24 cellular contexts compared by ENCODE assay signal in genomic region chr6:46749731-46750130, GRCh38. TPM values are rescaled to one million over a fixed set of nuclear protein-coding genes. Genes with fewer than 3 reads are reported as not detected.
"Had no signal": no experiment of that assay in that cellular context is flagged by ENCODE, and none has a peak within 500 bp of the region (broad histone marks: within the 10 kb centered on the region; RNA-seq: fewer than 3 reads in every experiment).

No MANE protein-coding gene starts in this region.

- H3K36me3 ChIP-seq: gastrocnemius medialis, lower lobe of right lung, thyroid gland had no signal

- H3K4me3 ChIP-seq: gastrocnemius medialis, lower lobe of right lung, thyroid gland had no signal

- H3K36me3 Mint-ChIP-seq: activated CD4-positive, alpha-beta memory T cell treated with anti-CD3 and anti-CD28 coated beads for 36 hours; activated naive CD8-positive, alpha-beta T cell; mesothelial cell of epicardium had no signal

- H3K27me3 ChIP-seq: gastrocnemius medialis, thyroid gland had no signal

- H3K27ac ChIP-seq: gastrocnemius medialis, lower lobe of right lung, thyroid gland had no signal

- DNase-seq: activated CD4-positive, alpha-beta memory T cell treated with anti-CD3 and anti-CD28 coated beads for 36 hours; activated CD4-positive, alpha-beta T cell treated with anti-CD3 and anti-CD28 coated beads for 4 hours; activated T-cell treated with anti-CD3 and anti-CD28 coated beads for 4 hours; cerebellar nuclear complex; cortex of kidney; gastrocnemius medialis; head of caudate nucleus; left cardiac atrium; lower lobe of right lung; nucleus accumbens; retina; stimulated activated CD4-positive, alpha-beta T cell treated with anti-CD3 and anti-CD28 coated beads, Interleukin-12 subunit alpha, Interleukin-12 subunit beta, amount 100 ng/mL, for 4 hours; stimulated activated CD4-positive, alpha-beta T cell treated with anti-CD3 and anti-CD28 coated beads, Interleukin-1b, Interleukin-23, amount 100 ng/mL, for 48 hours; stimulated activated CD8-positive, alpha-beta memory T cell treated with anti-CD3 and anti-CD28 coated beads, Interleukin-4, amount 100 ng/mL, for 48 hours; stimulated activated naive CD4-positive, alpha-beta T cell treated with Interleukin-2 at 50 U/mL for 16 hours; thyroid gland had no signal

- H3K9me3 ChIP-seq: gastrocnemius medialis, lower lobe of right lung, thyroid gland had no signal

- H3K4me1 Mint-ChIP-seq: mesothelial cell of epicardium had no signal

- H3K4me1 ChIP-seq: gastrocnemius medialis, lower lobe of right lung, thyroid gland had no signal

- H3K27ac Mint-ChIP-seq: activated CD4-positive, alpha-beta memory T cell treated with anti-CD3 and anti-CD28 coated beads for 36 hours; activated naive CD8-positive, alpha-beta T cell; mesothelial cell of epicardium had no signal

- ATAC-seq: gastrocnemius medialis, left cardiac atrium, lower lobe of right lung had no signal

- H3K4me3 Mint-ChIP-seq: activated CD4-positive, alpha-beta memory T cell treated with anti-CD3 and anti-CD28 coated beads for 36 hours; activated naive CD8-positive, alpha-beta T cell; mesothelial cell of epicardium; nephron had no signal

- H3K9me3 Mint-ChIP-seq: activated CD4-positive, alpha-beta memory T cell treated with anti-CD3 and anti-CD28 coated beads for 36 hours; mesothelial cell of epicardium; nephron had no signal

RNA-seq across cellular contexts. Expression of gene ANKRD66, which starts 3.0 kb away (rescaled TPM):
- total RNA-seq: activated CD4-positive, alpha-beta memory T cell treated with anti-CD3 and anti-CD28 coated beads for 36 hours; bronchial epithelial cell; gastrocnemius medialis; left cardiac atrium; mesothelial cell of epicardium; subcutaneous adipose tissue; T-helper 2 cell treated with Interferon-gamma antibody and Interleukin-4, amounts not matched to agents 100 ng/mL and 5 ng/mL, for 36 hours; thyroid gland; urinary bladder had no signal
- polyA plus RNA-seq: esophagus, urinary bladder had no signal

RNA-seq across cellular contexts. Expression of gene PLA2G7, which starts 14.6 kb away (rescaled TPM):
- total RNA-seq: activated CD4-positive, alpha-beta memory T cell treated with anti-CD3 and anti-CD28 coated beads for 36 hours; bronchial epithelial cell; gastrocnemius medialis; T-helper 2 cell treated with Interferon-gamma antibody and Interleukin-4, amounts not matched to agents 100 ng/mL and 5 ng/mL, for 36 hours had no signal

RNA-seq across cellular contexts. Expression of gene MEP1A, which starts 43.5 kb away (rescaled TPM):
- total RNA-seq: activated CD4-positive, alpha-beta memory T cell treated with anti-CD3 and anti-CD28 coated beads for 36 hours; bronchial epithelial cell; left cardiac atrium; mesothelial cell of epicardium; T-helper 2 cell treated with Interferon-gamma antibody and Interleukin-4, amounts not matched to agents 100 ng/mL and 5 ng/mL, for 36 hours; thyroid gland; urinary bladder had no signal
- polyA plus RNA-seq: urinary bladder had no signal
